Comparison of ENCODE assay signal across 27 cellular contexts in the genomic region with DNA sequence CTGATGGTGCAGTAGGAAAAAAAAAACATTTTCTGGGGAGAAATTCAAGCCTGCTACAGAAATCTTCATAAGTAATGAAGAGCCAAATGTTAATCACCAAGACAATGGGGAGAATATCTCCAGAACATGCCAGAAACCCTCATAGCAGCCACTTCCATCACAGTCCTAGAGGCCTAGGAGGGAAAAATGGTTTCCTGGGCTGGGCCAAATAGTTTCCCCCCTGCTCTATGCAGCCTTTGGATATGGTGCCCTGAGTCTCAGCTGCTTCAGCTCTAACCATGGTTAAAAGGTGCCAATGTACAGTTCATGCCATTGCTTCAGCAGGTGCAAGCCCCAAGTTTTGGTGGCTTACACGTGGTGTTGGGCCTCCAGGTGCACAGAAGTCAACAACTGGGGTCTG.
"Had no signal": no experiment of that assay in that cellular context is flagged by ENCODE, and none has a peak within 500 bp of the region (broad histone marks: within the 10 kb centered on the region; RNA-seq: fewer than 3 reads in every experiment).

No MANE protein-coding gene starts in this region.

- H3K27ac ChIP-seq: stomach, suprapubic skin, testis, thoracic aorta, thyroid gland, tibial artery, tibial nerve, transverse colon, upper lobe of left lung, upper lobe of right lung, uterus, vagina had no signal

- H3K4me3 ChIP-seq: stomach, suprapubic skin, testis, thoracic aorta, thyroid gland, tibial artery, tibial nerve, transverse colon, upper lobe of left lung, upper lobe of right lung, uterus, vagina had no signal

- H3K4me3 Mint-ChIP-seq: stimulated activated effector memory CD8-positive, alpha-beta T cell treated with anti-CD3 and anti-CD28 coated beads, Interleukin-12 subunit alpha, Interleukin-12 subunit beta, amount 100 ng/mL, for 72 hours; stimulated activated memory B cell treated with anti-CD40 and anti-IgM and Interleukin-4, amounts not matched to agents 10 μg/mL and 1 μg/mL and 100 μg/mL, for 72 hours; stimulated activated naive B cell treated with anti-CD40 and anti-IgM and Interleukin-4, amounts not matched to agents 10 μg/mL and 1 μg/mL and 100 μg/mL, for 72 hours; stimulated activated naive CD8-positive, alpha-beta T cell treated with anti-CD3 and anti-CD28 coated beads, Interleukin-15, amount 100 ng/mL, for 72 hours; stimulated activated naive CD8-positive, alpha-beta T cell treated with anti-CD3 and anti-CD28 coated beads, Interleukin-15, Interleukin-2, amounts not matched to agents 100 ng/mL and 50 ng/mL, for 24 hours; type B pancreatic cell had no signal

- ATAC-seq: stimulated activated effector memory CD8-positive, alpha-beta T cell treated with anti-CD3 and anti-CD28 coated beads, Interleukin-12 subunit alpha, Interleukin-12 subunit beta, amount 100 ng/mL, for 72 hours; stimulated activated memory B cell treated with anti-CD40 and anti-IgM and Interleukin-4, amounts not matched to agents 10 μg/mL and 1 μg/mL and 100 μg/mL, for 72 hours; stimulated activated naive B cell treated with anti-CD40 and anti-IgM and Interleukin-4, amounts not matched to agents 10 μg/mL and 1 μg/mL and 100 μg/mL, for 72 hours; stimulated activated naive CD8-positive, alpha-beta T cell treated with anti-CD3 and anti-CD28 coated beads, Interleukin-15, amount 100 ng/mL, for 72 hours; stimulated activated naive CD8-positive, alpha-beta T cell treated with anti-CD3 and anti-CD28 coated beads, Interleukin-15, Interleukin-2, amounts not matched to agents 100 U/mL and 50 U/mL, for 24 hours; upper lobe of right lung had no signal

- DNase-seq: stimulated activated CD4-positive, alpha-beta T cell treated with anti-CD3 and anti-CD28 coated beads, Interleukin-2, amount 100 ng/mL, for 48 hours; stimulated activated CD4-positive, alpha-beta T cell treated with anti-CD3 and anti-CD28 coated beads, Interleukin-4, amount 100 ng/mL, for 1 hour; stimulated activated CD4-positive, alpha-beta T cell treated with anti-CD3 and anti-CD28 coated beads, Interleukin-4, amount 100 ng/mL, for 24 hours; stimulated activated CD4-positive, alpha-beta T cell treated with anti-CD3 and anti-CD28 coated beads, Interleukin-4, amount 100 ng/mL, for 4 hours; stimulated activated CD8-positive, alpha-beta memory T cell treated with anti-CD3 and anti-CD28 coated beads, Interleukin-4, amount 100 ng/mL, for 48 hours; stimulated activated naive B cell treated with anti-CD40 and anti-IgM and Interleukin-4, amounts not matched to agents 10 μg/mL and 1 μg/mL and 100 μg/mL, for 72 hours; stimulated activated naive CD4-positive, alpha-beta T cell; stimulated activated naive CD4-positive, alpha-beta T cell treated with Interleukin-2 at 50 U/mL for 16 hours; stimulated activated naive CD8-positive, alpha-beta T cell treated with anti-CD3 and anti-CD28 coated beads, Interleukin-15, amount 100 ng/mL, for 72 hours; stimulated activated naive CD8-positive, alpha-beta T cell treated with anti-CD3 and anti-CD28 coated beads, Interleukin-15, Interleukin-2, amounts not matched to agents 100 U/mL and 50 U/mL, for 24 hours; stomach; substantia nigra; testis; thyroid gland; tibial artery; transverse colon; upper lobe of left lung; upper lobe of right lung; uterus had no signal

- H3K4me1 ChIP-seq: stomach, suprapubic skin, testis, thyroid gland, tibial artery, tibial nerve, transverse colon, upper lobe of left lung, upper lobe of right lung, uterus, vagina had no signal

- H3K27me3 ChIP-seq: stomach, suprapubic skin, testis, thyroid gland, tibial artery, tibial nerve, transverse colon, upper lobe of left lung, upper lobe of right lung, uterus, vagina had no signal

- H3K4me1 Mint-ChIP-seq: stimulated activated effector memory CD8-positive, alpha-beta T cell treated with anti-CD3 and anti-CD28 coated beads, Interleukin-12 subunit alpha, Interleukin-12 subunit beta, amount 100 ng/mL, for 72 hours; stimulated activated memory B cell treated with anti-CD40 and anti-IgM and Interleukin-4, amounts not matched to agents 10 μg/mL and 1 μg/mL and 100 μg/mL, for 72 hours; stimulated activated naive B cell treated with anti-CD40 and anti-IgM and Interleukin-4, amounts not matched to agents 10 μg/mL and 1 μg/mL and 100 μg/mL, for 72 hours had no signal

- H3K9me3 ChIP-seq: testis, thoracic aorta, thyroid gland, transverse colon, upper lobe of right lung, uterus, vagina had no signal

- H3K36me3 Mint-ChIP-seq: stimulated activated effector memory CD8-positive, alpha-beta T cell treated with anti-CD3 and anti-CD28 coated beads, Interleukin-12 subunit alpha, Interleukin-12 subunit beta, amount 100 ng/mL, for 72 hours; stimulated activated memory B cell treated with anti-CD40 and anti-IgM and Interleukin-4, amounts not matched to agents 10 μg/mL and 1 μg/mL and 100 μg/mL, for 72 hours; type B pancreatic cell had no signal

- H3K9me3 Mint-ChIP-seq: type B pancreatic cell had no signal

- H3K27ac Mint-ChIP-seq: stimulated activated effector memory CD8-positive, alpha-beta T cell treated with anti-CD3 and anti-CD28 coated beads, Interleukin-12 subunit alpha, Interleukin-12 subunit beta, amount 100 ng/mL, for 72 hours; stimulated activated memory B cell treated with anti-CD40 and anti-IgM and Interleukin-4, amounts not matched to agents 10 μg/mL and 1 μg/mL and 100 μg/mL, for 72 hours; stimulated activated naive B cell treated with anti-CD40 and anti-IgM and Interleukin-4, amounts not matched to agents 10 μg/mL and 1 μg/mL and 100 μg/mL, for 72 hours; stimulated activated naive CD8-positive, alpha-beta T cell treated with anti-CD3 and anti-CD28 coated beads, Interleukin-15, amount 100 ng/mL, for 72 hours; stimulated activated naive CD8-positive, alpha-beta T cell treated with anti-CD3 and anti-CD28 coated beads, Interleukin-15, Interleukin-2, amounts not matched to agents 100 ng/mL and 50 ng/mL, for 24 hours; type B pancreatic cell had no signal

- H3K36me3 ChIP-seq: stomach, suprapubic skin, thoracic aorta, thyroid gland, tibial artery, tibial nerve, transverse colon, upper lobe of left lung, upper lobe of right lung, uterus, vagina had no signal
